Comparison of ENCODE assay signal across 21 cellular contexts in the genomic region with DNA sequence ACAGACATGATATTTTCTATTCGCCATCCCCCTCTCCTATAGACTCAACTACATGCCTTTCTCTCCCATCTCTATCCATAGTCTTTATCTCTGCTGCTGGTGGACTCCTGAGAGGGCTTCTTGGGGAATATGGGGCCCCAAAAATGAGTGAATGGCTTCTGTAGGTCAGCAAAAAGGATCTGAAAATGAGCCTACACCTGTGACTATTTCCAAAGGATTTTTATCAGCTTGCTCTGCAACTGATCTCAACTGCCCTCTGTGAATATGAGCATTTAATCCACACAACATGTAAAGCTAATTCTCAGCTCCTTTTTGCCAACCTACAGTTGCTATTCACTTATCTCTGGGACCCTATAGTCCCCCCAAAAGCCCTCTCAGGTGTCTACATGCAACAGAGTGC. TPM values are rescaled to one million over a fixed set of nuclear protein-coding genes. Genes with fewer than 3 reads are reported as not detected.
DNase-seq lines count a peak whose midpoint lies in the region; ATAC-seq and TF ChIP-seq lines count a peak whose summit lies in the region.
"Had no signal": no experiment of that assay in that cellular context is flagged by ENCODE, and none has a peak within 500 bp of the region (broad histone marks: within the 10 kb centered on the region; RNA-seq: fewer than 3 reads in every experiment).

No MANE protein-coding gene starts in this region.

- H3K27me3 ChIP-seq in CD4-positive, CD25-positive, alpha-beta regulatory T cell (ENCODE audit: control insufficient read depth, insufficient read depth, low read length), result no peaks in the 10 kb centered on the region
- H3K27me3 ChIP-seq in mucosa of rectum (ENCODE audit: control insufficient read depth in 2 of 2, insufficient read depth in 2 of 2, low read length in 2 of 2), result no peaks in the 10 kb centered on the region
- no peaks in the 10 kb centered on the region for H3K27me3 ChIP-seq in gastrocnemius medialis

- peak overlapping the region; percentile 100 for H3K27ac Mint-ChIP-seq in CD4-positive, CD25-positive, alpha-beta regulatory T cell
- peak overlapping the region; percentile 97 to 100 (median 97) for H3K27ac Mint-ChIP-seq in IgD-negative memory B cell
- H3K27ac Mint-ChIP-seq in activated T-cell treated with anti-CD3 and anti-CD28 coated beads, Interleukin-2, amount 50 U/mL, for 72 hours, result peak overlapping the region; percentile 97

- no peak for ATAC-seq in CD4-positive, CD25-positive, alpha-beta regulatory T cell (ENCODE audit: low read depth in 2 of 2)
- no peak for ATAC-seq in activated T-cell treated with anti-CD3 and anti-CD28 coated beads, Interleukin-2, amount 50 U/mL, for 72 hours (replicated peaks in 1 of 2)
- ATAC-seq in gastrocnemius medialis, result no peak
- ATAC-seq in activated CD4-positive, CD25-positive, alpha-beta regulatory T cell treated with anti-CD3 and anti-CD28 coated beads, Interleukin-2, amount 50 U/mL, for 24 hours, result no peak

- H3K4me3 ChIP-seq in CD4-positive, CD25-positive, alpha-beta regulatory T cell (ENCODE audit: low read depth, low read length), result peak overlapping the region; percentile 81
- no peak overlapping the region for H3K4me3 ChIP-seq in mucosa of rectum (ENCODE audit: low read length in 2 of 2)
- no peak overlapping the region for H3K4me3 ChIP-seq in gastrocnemius medialis
- H3K4me3 ChIP-seq: adrenal gland, GM23248, sigmoid colon had no signal

- H3K36me3 Mint-ChIP-seq in CD4-positive, CD25-positive, alpha-beta regulatory T cell, result peaks cover 31% of the 10 kb centered on the region
- H3K36me3 Mint-ChIP-seq in IgD-negative memory B cell, result peaks cover 7% of the 10 kb centered on the region
- peaks cover 12 to 13% of the 10 kb centered on the region in 2 donors for H3K36me3 Mint-ChIP-seq in activated T-cell treated with anti-CD3 and anti-CD28 coated beads, Interleukin-2, amount 50 U/mL, for 72 hours (ENCODE audit: insufficient read depth in 2 of 2)

- peaks cover 6% of the 10 kb centered on the region for H3K27me3 Mint-ChIP-seq in CD4-positive, CD25-positive, alpha-beta regulatory T cell
- H3K27me3 Mint-ChIP-seq in IgD-negative memory B cell, result peaks cover 3% of the 10 kb centered on the region
- no peaks in the 10 kb centered on the region for H3K27me3 Mint-ChIP-seq in activated T-cell treated with anti-CD3 and anti-CD28 coated beads, Interleukin-2, amount 50 U/mL, for 72 hours (ENCODE audit: low read depth)

- DNase-seq in CD4-positive, CD25-positive, alpha-beta regulatory T cell, result peak in 1 of 3 donors; percentile 42
- no peak for DNase-seq in activated T-cell treated with anti-CD3 and anti-CD28 coated beads, Interleukin-2, amount 50 U/mL, for 72 hours
- DNase-seq in gastrocnemius medialis (no peak), HT-29 (ENCODE audit: low spot score) (no peak), globus pallidus (ENCODE audit: low spot score) (no peak)
- DNase-seq: adrenal gland, AML-193, DMS53, foreskin melanocyte, GM23248, MV-4-11, NCI-H2081, NCI-H69, nucleus accumbens, sigmoid colon had no signal

- no peak for TF ChIP-seq CTCF in gastrocnemius medialis (IDR thresholded peaks at IDR 0.05 in 4 of 5, conservative IDR thresholded peaks at IDR 0.05 in 1 of 5)

- H3K4me1 Mint-ChIP-seq in CD4-positive, CD25-positive, alpha-beta regulatory T cell, result peaks cover 37 to 99% (median 87%) of the 10 kb centered on the region in 4 donors
- H3K4me1 Mint-ChIP-seq in IgD-negative memory B cell, result peaks cover 77 to 91% (median 87%) of the 10 kb centered on the region in 3 donors
- peaks cover 100% of the 10 kb centered on the region for H3K4me1 Mint-ChIP-seq in activated T-cell treated with anti-CD3 and anti-CD28 coated beads, Interleukin-2, amount 50 U/mL, for 72 hours (ENCODE audit: low read depth)

- H3K9ac ChIP-seq in mucosa of rectum (ENCODE audit: low read depth in 1 of 2, low read length in 2 of 2), result no peak overlapping the region
- H3K9ac ChIP-seq: GM23248 had no signal

- H3K27ac ChIP-seq in CD4-positive, CD25-positive, alpha-beta regulatory T cell (ENCODE audit: insufficient read depth, low read length, poor library complexity, severe bottlenecking), result peak overlapping the region; percentile 100
- peak overlapping the region; percentile 2 to 67 for H3K27ac ChIP-seq in mucosa of rectum (ENCODE audit: low read depth in 2 of 2, low read length in 2 of 2)
- no peak overlapping the region for H3K27ac ChIP-seq in gastrocnemius medialis
- H3K27ac ChIP-seq: adrenal gland, GM23248, sigmoid colon had no signal

- no peaks in the 10 kb centered on the region for H3K9me3 Mint-ChIP-seq in CD4-positive, CD25-positive, alpha-beta regulatory T cell
- H3K9me3 Mint-ChIP-seq in IgD-negative memory B cell, result peaks cover 0 to 2% (median 0%) of the 10 kb centered on the region in 3 donors
- H3K9me3 Mint-ChIP-seq in activated T-cell treated with anti-CD3 and anti-CD28 coated beads, Interleukin-2, amount 50 U/mL, for 72 hours, result no peaks in the 10 kb centered on the region

- peaks cover 24% of the 10 kb centered on the region for H3K36me3 ChIP-seq in CD4-positive, CD25-positive, alpha-beta regulatory T cell (ENCODE audit: control insufficient read depth, insufficient read depth, low read length)
- H3K36me3 ChIP-seq in mucosa of rectum (ENCODE audit: control insufficient read depth in 2 of 2, insufficient read depth in 2 of 2, low read length in 2 of 2), result no peaks in the 10 kb centered on the region
- no peaks in the 10 kb centered on the region for H3K36me3 ChIP-seq in gastrocnemius medialis
- H3K36me3 ChIP-seq: adrenal gland, sigmoid colon had no signal

- no peaks in the 10 kb centered on the region for H3K9me3 ChIP-seq in CD4-positive, CD25-positive, alpha-beta regulatory T cell (ENCODE audit: control insufficient read depth in 2 of 2, low read length in 2 of 2)
- H3K9me3 ChIP-seq in mucosa of rectum (ENCODE audit: control insufficient read depth in 2 of 2, low read length in 2 of 2), result no peaks in the 10 kb centered on the region
- no peaks in the 10 kb centered on the region for H3K9me3 ChIP-seq in gastrocnemius medialis
- H3K9me3 ChIP-seq: adrenal gland, sigmoid colon had no signal

- intact Hi-C loops in gastrocnemius medialis (cut with DNase I; ENCODE audit: low total_unique reads), result no loop called here

- in situ Hi-C loops in gastrocnemius medialis (cut with MboI; ENCODE audit: low sequenced_read_pairs in 4 of 4), result no loop called here

- peaks cover 100% of the 10 kb centered on the region for H3K4me1 ChIP-seq in CD4-positive, CD25-positive, alpha-beta regulatory T cell (ENCODE audit: control insufficient read depth, insufficient read depth, low read length, poor library complexity, severe bottlenecking)
- H3K4me1 ChIP-seq in mucosa of rectum (ENCODE audit: control insufficient read depth in 2 of 2, insufficient read depth in 2 of 2, low read length in 2 of 2) (peaks cover 0 to 3% of the 10 kb centered on the region in 2 donors), gastrocnemius medialis (no peaks in the 10 kb centered on the region)
- H3K4me1 ChIP-seq: adrenal gland, sigmoid colon had no signal

- peak overlapping the region; percentile 91 to 100 (median 99) for H3K4me3 Mint-ChIP-seq in CD4-positive, CD25-positive, alpha-beta regulatory T cell
- peak overlapping the region in 3 of 4 donors; percentile 28 to 81 (median 35) for H3K4me3 Mint-ChIP-seq in IgD-negative memory B cell
- H3K4me3 Mint-ChIP-seq in activated T-cell treated with anti-CD3 and anti-CD28 coated beads, Interleukin-2, amount 50 U/mL, for 72 hours, result peak overlapping the region; percentile 76 to 94

- no peak for TF ChIP-seq POLR2A in gastrocnemius medialis (IDR thresholded peaks at IDR 0.05)

RNA-seq across cellular contexts. Expression of gene PRSS2, which starts 36.2 kb away (rescaled TPM):
- total RNA-seq in CD4-positive, CD25-positive, alpha-beta regulatory T cell, result 0.52 TPM
- 1 to 10 TPM; 1.5 to 3.2 (median 2.7) TPM for polyA plus RNA-seq in CD4-positive, CD25-positive, alpha-beta regulatory T cell
- polyA plus RNA-seq in IgD-negative memory B cell, result not detected
- total RNA-seq in activated T-cell treated with anti-CD3 and anti-CD28 coated beads, Interleukin-2, amount 50 U/mL, for 72 hours, result not detected
- not detected for total RNA-seq in gastrocnemius medialis
- 0.79 and 1.3 TPM in 2 replicates for total RNA-seq in HT-29 (2014; rRNA removed; shearing (Covaris generic))
- total RNA-seq: GM23248; HT1080; lung microvascular endothelial cell; sigmoid colon; T-helper 2 cell treated with Interferon-gamma antibody and Interleukin-4, amounts not matched to agents 100 ng/mL and 5 ng/mL, for 36 hours had no signal
- polyA plus RNA-seq: GM23248 had no signal

RNA-seq across cellular contexts. Expression of gene EPHB6, which starts 47.9 kb away (rescaled TPM):
- 58.0 TPM for total RNA-seq in CD4-positive, CD25-positive, alpha-beta regulatory T cell
- 10 to 100 TPM; 22.4 to 30.4 (median 28.6) TPM for polyA plus RNA-seq in CD4-positive, CD25-positive, alpha-beta regulatory T cell
- 37.6 TPM for polyA plus RNA-seq in IgD-negative memory B cell
- total RNA-seq in activated T-cell treated with anti-CD3 and anti-CD28 coated beads, Interleukin-2, amount 50 U/mL, for 72 hours, result 10 to 100 TPM; 10.9 to 13.6 TPM
- 1 to 10 TPM; 2.0 to 8.9 (median 2.8) TPM for total RNA-seq in gastrocnemius medialis
- total RNA-seq in HT-29 (2014; rRNA removed; shearing (Covaris generic)), result 35.9 and 45.9 TPM in 2 replicates

RNA-seq across cellular contexts. Expression of gene PRSS1, which starts 57.7 kb away (rescaled TPM):
- total RNA-seq in CD4-positive, CD25-positive, alpha-beta regulatory T cell, result not detected
- polyA plus RNA-seq in CD4-positive, CD25-positive, alpha-beta regulatory T cell, result under 1 TPM in 1 of 4 donors, not detected in 3; 0.49 TPM
- polyA plus RNA-seq in IgD-negative memory B cell, result not detected
- not detected for total RNA-seq in activated T-cell treated with anti-CD3 and anti-CD28 coated beads, Interleukin-2, amount 50 U/mL, for 72 hours
- not detected for total RNA-seq in gastrocnemius medialis
- 3.2 and 3.3 TPM in 2 replicates for total RNA-seq in HT-29 (2014; rRNA removed; shearing (Covaris generic))
- total RNA-seq: GM23248; HT1080; lung microvascular endothelial cell; sigmoid colon; T-helper 2 cell treated with Interferon-gamma antibody and Interleukin-4, amounts not matched to agents 100 ng/mL and 5 ng/mL, for 36 hours had no signal
- polyA plus RNA-seq: GM23248 had no signal

Comparison
In these comparisons a context has a peak if more than half of its experiments do, and no peak if none do; other contexts are left out.
1. H3K27ac ChIP-seq: peak in CD4-positive, CD25-positive, alpha-beta regulatory T cell (single experiment) and mucosa of rectum (2 of 2); none in gastrocnemius medialis (0 of 4).
2. H3K4me3 Mint-ChIP-seq: peak in every context shown above with its lines; median percentile 99 in CD4-positive, CD25-positive, alpha-beta regulatory T cell; 85 in activated T-cell treated with anti-CD3 and anti-CD28 coated beads, Interleukin-2, amount 50 U/mL, for 72 hours; 35 in IgD-negative memory B cell.
3. Peak in every context shown above with its lines, with median percentiles within 50 percentile points of each other: H3K27ac Mint-ChIP-seq.